ENCODE assay signal across 26 cellular contexts in the genomic region with DNA sequence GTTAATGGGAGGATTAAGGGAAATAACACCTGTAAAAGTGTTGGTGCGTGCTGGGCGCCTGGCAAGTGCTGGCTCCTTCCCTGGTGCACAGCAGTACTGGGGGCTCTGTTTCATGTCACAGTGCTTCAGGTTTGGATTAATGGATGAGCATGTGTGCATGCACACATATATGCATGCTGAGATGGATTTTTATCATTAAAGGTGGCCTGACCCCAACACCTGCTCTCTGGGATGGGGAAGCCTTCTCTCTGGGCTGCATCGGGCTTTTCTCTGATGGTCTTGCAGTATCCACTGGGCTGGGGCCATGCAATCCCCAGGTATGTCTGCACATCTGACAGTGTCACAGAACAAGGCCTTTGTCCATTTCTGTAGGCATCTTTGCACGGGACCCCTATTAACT.
"Had no signal": no experiment of that assay in that cellular context is flagged by ENCODE, and none has a peak within 500 bp of the region (broad histone marks: within the 10 kb centered on the region; RNA-seq: fewer than 3 reads in every experiment).

No MANE protein-coding gene starts in this region.

- H3K4me3 Mint-ChIP-seq: natural killer cell; nephron progenitor cell; stimulated activated effector memory CD8-positive, alpha-beta T cell treated with anti-CD3 and anti-CD28 coated beads, Interleukin-12 subunit alpha, Interleukin-12 subunit beta, amount 100 ng/mL, for 72 hours; stimulated activated naive CD8-positive, alpha-beta T cell treated with anti-CD3 and anti-CD28 coated beads, Interleukin-15, Interleukin-2, amounts not matched to agents 100 ng/mL and 50 ng/mL, for 24 hours had no signal

- H3K27me3 Mint-ChIP-seq: stimulated activated naive CD8-positive, alpha-beta T cell treated with anti-CD3 and anti-CD28 coated beads, Interleukin-15, Interleukin-2, amounts not matched to agents 100 ng/mL and 50 ng/mL, for 24 hours had no signal

- H3K4me3 ChIP-seq: lower lobe of right lung, pancreas, prostate gland, spleen, suprapubic skin, thoracic aorta, tibial artery, uterus had no signal

- H3K9me3 ChIP-seq: lower lobe of right lung, pancreas, prostate gland, spleen, suprapubic skin, thoracic aorta, tibial artery, uterus had no signal

- ATAC-seq: left cardiac atrium; left lobe of liver; lower lobe of right lung; natural killer cell; pancreas; right cardiac atrium; sciatic nerve; stimulated activated effector memory CD8-positive, alpha-beta T cell treated with anti-CD3 and anti-CD28 coated beads, Interleukin-12 subunit alpha, Interleukin-12 subunit beta, amount 100 ng/mL, for 72 hours had no signal

- H3K9me3 Mint-ChIP-seq: natural killer cell; nephron progenitor cell; stimulated activated effector memory CD8-positive, alpha-beta T cell treated with anti-CD3 and anti-CD28 coated beads, Interleukin-12 subunit alpha, Interleukin-12 subunit beta, amount 100 ng/mL, for 72 hours; stimulated activated naive CD8-positive, alpha-beta T cell treated with anti-CD3 and anti-CD28 coated beads, Interleukin-15, Interleukin-2, amounts not matched to agents 100 ng/mL and 50 ng/mL, for 24 hours had no signal

- H3K4me1 ChIP-seq: lower lobe of right lung, pancreas, prostate gland, suprapubic skin, uterus had no signal

- H3K4me1 Mint-ChIP-seq: natural killer cell had no signal

- H3K27ac Mint-ChIP-seq: natural killer cell; nephron progenitor cell; stimulated activated effector memory CD8-positive, alpha-beta T cell treated with anti-CD3 and anti-CD28 coated beads, Interleukin-12 subunit alpha, Interleukin-12 subunit beta, amount 100 ng/mL, for 72 hours; stimulated activated naive CD8-positive, alpha-beta T cell treated with anti-CD3 and anti-CD28 coated beads, Interleukin-15, Interleukin-2, amounts not matched to agents 100 ng/mL and 50 ng/mL, for 24 hours had no signal

- H3K36me3 Mint-ChIP-seq: natural killer cell; stimulated activated effector memory CD8-positive, alpha-beta T cell treated with anti-CD3 and anti-CD28 coated beads, Interleukin-12 subunit alpha, Interleukin-12 subunit beta, amount 100 ng/mL, for 72 hours had no signal

- H3K27me3 ChIP-seq: pancreas, spleen, suprapubic skin, tibial artery, uterus had no signal

- H3K27ac ChIP-seq: lower lobe of right lung, pancreas, prostate gland, suprapubic skin, thoracic aorta, tibial artery, uterus had no signal

- H3K36me3 ChIP-seq: lower lobe of right lung, pancreas, prostate gland, suprapubic skin, thoracic aorta, tibial artery, uterus had no signal

- DNase-seq: hippocampal formation; kidney glomerular epithelial cell; left cardiac atrium; lower lobe of right lung; mammary epithelial cell; mesenchymal stem cell; natural killer cell; nephron progenitor cell; pancreas; posterior cingulate gyrus; retina; right cardiac atrium; small intestine; spleen; stimulated activated CD4-positive, alpha-beta T cell treated with anti-CD3 and anti-CD28 coated beads, Interleukin-4, amount 100 ng/mL, for 24 hours; stimulated activated naive CD4-positive, alpha-beta T cell; tibial artery; trophoblast cell; uterus had no signal
